ENCODE assay signal across 1 cellular context in genomic region chr22:19516378-19517170, GRCh38.
TF ChIP-seq lines count a peak whose summit lies in the region.

No MANE protein-coding gene starts in this region.

TF ChIP-seq in K562, 482 proteins besides CTCF, POLR2A, EP300 and RAD21 (continued from another document and continues in another):
- no peak for TF ChIP-seq MGA (IDR thresholded peaks at IDR 0.05)
- TF ChIP-seq, protein P1, sequence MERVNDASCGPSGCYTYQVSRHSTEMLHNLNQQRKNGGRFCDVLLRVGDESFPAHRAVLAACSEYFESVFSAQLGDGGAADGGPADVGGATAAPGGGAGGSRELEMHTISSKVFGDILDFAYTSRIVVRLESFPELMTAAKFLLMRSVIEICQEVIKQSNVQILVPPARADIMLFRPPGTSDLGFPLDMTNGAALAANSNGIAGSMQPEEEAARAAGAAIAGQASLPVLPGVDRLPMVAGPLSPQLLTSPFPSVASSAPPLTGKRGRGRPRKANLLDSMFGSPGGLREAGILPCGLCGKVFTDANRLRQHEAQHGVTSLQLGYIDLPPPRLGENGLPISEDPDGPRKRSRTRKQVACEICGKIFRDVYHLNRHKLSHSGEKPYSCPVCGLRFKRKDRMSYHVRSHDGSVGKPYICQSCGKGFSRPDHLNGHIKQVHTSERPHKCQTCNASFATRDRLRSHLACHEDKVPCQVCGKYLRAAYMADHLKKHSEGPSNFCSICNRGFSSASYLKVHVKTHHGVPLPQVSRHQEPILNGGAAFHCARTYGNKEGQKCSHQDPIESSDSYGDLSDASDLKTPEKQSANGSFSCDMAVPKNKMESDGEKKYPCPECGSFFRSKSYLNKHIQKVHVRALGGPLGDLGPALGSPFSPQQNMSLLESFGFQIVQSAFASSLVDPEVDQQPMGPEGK (CRISPR knock-in tag; IDR thresholded peaks at IDR 0.05; ENCODE audit: borderline replicate concordance): no peak
- TF ChIP-seq, protein P2, sequence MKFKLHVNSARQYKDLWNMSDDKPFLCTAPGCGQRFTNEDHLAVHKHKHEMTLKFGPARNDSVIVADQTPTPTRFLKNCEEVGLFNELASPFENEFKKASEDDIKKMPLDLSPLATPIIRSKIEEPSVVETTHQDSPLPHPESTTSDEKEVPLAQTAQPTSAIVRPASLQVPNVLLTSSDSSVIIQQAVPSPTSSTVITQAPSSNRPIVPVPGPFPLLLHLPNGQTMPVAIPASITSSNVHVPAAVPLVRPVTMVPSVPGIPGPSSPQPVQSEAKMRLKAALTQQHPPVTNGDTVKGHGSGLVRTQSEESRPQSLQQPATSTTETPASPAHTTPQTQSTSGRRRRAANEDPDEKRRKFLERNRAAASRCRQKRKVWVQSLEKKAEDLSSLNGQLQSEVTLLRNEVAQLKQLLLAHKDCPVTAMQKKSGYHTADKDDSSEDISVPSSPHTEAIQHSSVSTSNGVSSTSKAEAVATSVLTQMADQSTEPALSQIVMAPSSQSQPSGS (CRISPR knock-in tag; IDR thresholded peaks at IDR 0.05): 0 out of 2 replicates have a peak, but pooled peaks have one; percentile 39
- no peak for TF ChIP-seq POLR2B (IDR thresholded peaks at IDR 0.05; ENCODE audit: low read depth, partially characterized antibody)
- TF ChIP-seq ESRRB (CRISPR knock-in tag; IDR thresholded peaks at IDR 0.05; ENCODE audit: borderline replicate concordance): no peak
- no peak for TF ChIP-seq ZNF316 (IDR thresholded peaks at IDR 0.05)
- no peak for TF ChIP-seq ASH1L (IDR thresholded peaks at IDR 0.05; ENCODE audit: borderline replicate concordance, low read depth, partially characterized antibody)
- TF ChIP-seq ZNF780A (CRISPR knock-in tag; IDR thresholded peaks at IDR 0.05): no peak
- no peak for TF ChIP-seq CAMTA2 (CRISPR knock-in tag; conservative IDR thresholded peaks at IDR 0.05)
- no peak for TF ChIP-seq MXI1 (IDR thresholded peaks at IDR 0.05; ENCODE audit: low read depth, low read length)
- TF ChIP-seq ZNF717 (CRISPR knock-in tag; IDR thresholded peaks at IDR 0.05): no peak
- TF ChIP-seq ELF1 (tag; IDR thresholded peaks at IDR 0.05): no peak
- TF ChIP-seq MYBL2 (IDR thresholded peaks at IDR 0.05; ENCODE audit: low read depth): no peak
- TF ChIP-seq MYBL2 (CRISPR knock-in tag; IDR thresholded peaks at IDR 0.05; ENCODE audit: borderline replicate concordance): 0 out of 2 replicates have a peak, but pooled peaks have one; percentile 48
- TF ChIP-seq, protein P3, sequence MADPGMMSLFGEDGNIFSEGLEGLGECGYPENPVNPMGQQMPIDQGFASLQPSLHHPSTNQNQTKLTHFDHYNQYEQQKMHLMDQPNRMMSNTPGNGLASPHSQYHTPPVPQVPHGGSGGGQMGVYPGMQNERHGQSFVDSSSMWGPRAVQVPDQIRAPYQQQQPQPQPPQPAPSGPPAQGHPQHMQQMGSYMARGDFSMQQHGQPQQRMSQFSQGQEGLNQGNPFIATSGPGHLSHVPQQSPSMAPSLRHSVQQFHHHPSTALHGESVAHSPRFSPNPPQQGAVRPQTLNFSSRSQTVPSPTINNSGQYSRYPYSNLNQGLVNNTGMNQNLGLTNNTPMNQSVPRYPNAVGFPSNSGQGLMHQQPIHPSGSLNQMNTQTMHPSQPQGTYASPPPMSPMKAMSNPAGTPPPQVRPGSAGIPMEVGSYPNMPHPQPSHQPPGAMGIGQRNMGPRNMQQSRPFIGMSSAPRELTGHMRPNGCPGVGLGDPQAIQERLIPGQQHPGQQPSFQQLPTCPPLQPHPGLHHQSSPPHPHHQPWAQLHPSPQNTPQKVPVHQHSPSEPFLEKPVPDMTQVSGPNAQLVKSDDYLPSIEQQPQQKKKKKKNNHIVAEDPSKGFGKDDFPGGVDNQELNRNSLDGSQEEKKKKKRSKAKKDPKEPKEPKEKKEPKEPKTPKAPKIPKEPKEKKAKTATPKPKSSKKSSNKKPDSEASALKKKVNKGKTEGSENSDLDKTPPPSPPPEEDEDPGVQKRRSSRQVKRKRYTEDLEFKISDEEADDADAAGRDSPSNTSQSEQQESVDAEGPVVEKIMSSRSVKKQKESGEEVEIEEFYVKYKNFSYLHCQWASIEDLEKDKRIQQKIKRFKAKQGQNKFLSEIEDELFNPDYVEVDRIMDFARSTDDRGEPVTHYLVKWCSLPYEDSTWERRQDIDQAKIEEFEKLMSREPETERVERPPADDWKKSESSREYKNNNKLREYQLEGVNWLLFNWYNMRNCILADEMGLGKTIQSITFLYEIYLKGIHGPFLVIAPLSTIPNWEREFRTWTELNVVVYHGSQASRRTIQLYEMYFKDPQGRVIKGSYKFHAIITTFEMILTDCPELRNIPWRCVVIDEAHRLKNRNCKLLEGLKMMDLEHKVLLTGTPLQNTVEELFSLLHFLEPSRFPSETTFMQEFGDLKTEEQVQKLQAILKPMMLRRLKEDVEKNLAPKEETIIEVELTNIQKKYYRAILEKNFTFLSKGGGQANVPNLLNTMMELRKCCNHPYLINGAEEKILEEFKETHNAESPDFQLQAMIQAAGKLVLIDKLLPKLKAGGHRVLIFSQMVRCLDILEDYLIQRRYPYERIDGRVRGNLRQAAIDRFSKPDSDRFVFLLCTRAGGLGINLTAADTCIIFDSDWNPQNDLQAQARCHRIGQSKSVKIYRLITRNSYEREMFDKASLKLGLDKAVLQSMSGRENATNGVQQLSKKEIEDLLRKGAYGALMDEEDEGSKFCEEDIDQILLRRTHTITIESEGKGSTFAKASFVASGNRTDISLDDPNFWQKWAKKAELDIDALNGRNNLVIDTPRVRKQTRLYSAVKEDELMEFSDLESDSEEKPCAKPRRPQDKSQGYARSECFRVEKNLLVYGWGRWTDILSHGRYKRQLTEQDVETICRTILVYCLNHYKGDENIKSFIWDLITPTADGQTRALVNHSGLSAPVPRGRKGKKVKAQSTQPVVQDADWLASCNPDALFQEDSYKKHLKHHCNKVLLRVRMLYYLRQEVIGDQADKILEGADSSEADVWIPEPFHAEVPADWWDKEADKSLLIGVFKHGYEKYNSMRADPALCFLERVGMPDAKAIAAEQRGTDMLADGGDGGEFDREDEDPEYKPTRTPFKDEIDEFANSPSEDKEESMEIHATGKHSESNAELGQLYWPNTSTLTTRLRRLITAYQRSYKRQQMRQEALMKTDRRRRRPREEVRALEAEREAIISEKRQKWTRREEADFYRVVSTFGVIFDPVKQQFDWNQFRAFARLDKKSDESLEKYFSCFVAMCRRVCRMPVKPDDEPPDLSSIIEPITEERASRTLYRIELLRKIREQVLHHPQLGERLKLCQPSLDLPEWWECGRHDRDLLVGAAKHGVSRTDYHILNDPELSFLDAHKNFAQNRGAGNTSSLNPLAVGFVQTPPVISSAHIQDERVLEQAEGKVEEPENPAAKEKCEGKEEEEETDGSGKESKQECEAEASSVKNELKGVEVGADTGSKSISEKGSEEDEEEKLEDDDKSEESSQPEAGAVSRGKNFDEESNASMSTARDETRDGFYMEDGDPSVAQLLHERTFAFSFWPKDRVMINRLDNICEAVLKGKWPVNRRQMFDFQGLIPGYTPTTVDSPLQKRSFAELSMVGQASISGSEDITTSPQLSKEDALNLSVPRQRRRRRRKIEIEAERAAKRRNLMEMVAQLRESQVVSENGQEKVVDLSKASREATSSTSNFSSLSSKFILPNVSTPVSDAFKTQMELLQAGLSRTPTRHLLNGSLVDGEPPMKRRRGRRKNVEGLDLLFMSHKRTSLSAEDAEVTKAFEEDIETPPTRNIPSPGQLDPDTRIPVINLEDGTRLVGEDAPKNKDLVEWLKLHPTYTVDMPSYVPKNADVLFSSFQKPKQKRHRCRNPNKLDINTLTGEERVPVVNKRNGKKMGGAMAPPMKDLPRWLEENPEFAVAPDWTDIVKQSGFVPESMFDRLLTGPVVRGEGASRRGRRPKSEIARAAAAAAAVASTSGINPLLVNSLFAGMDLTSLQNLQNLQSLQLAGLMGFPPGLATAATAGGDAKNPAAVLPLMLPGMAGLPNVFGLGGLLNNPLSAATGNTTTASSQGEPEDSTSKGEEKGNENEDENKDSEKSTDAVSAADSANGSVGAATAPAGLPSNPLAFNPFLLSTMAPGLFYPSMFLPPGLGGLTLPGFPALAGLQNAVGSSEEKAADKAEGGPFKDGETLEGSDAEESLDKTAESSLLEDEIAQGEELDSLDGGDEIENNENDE (IDR thresholded peaks at IDR 0.05; ENCODE audit: low read depth, low read length): peak; percentile 43
- TF ChIP-seq TEAD4 (IDR thresholded peaks at IDR 0.05; ENCODE audit: low read length): no peak
- TF ChIP-seq TEAD4 (CRISPR knock-in tag; IDR thresholded peaks at IDR 0.05; ENCODE audit: borderline replicate concordance): peak; percentile 74
- no peak for TF ChIP-seq ZNF140 (CRISPR knock-in tag; IDR thresholded peaks at IDR 0.05)
- TF ChIP-seq, protein P4, sequence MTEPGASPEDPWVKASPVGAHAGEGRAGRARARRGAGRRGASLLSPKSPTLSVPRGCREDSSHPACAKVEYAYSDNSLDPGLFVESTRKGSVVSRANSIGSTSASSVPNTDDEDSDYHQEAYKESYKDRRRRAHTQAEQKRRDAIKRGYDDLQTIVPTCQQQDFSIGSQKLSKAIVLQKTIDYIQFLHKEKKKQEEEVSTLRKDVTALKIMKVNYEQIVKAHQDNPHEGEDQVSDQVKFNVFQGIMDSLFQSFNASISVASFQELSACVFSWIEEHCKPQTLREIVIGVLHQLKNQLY (CRISPR knock-in tag; conservative IDR thresholded peaks at IDR 0.05): no peak
- TF ChIP-seq, protein P5, sequence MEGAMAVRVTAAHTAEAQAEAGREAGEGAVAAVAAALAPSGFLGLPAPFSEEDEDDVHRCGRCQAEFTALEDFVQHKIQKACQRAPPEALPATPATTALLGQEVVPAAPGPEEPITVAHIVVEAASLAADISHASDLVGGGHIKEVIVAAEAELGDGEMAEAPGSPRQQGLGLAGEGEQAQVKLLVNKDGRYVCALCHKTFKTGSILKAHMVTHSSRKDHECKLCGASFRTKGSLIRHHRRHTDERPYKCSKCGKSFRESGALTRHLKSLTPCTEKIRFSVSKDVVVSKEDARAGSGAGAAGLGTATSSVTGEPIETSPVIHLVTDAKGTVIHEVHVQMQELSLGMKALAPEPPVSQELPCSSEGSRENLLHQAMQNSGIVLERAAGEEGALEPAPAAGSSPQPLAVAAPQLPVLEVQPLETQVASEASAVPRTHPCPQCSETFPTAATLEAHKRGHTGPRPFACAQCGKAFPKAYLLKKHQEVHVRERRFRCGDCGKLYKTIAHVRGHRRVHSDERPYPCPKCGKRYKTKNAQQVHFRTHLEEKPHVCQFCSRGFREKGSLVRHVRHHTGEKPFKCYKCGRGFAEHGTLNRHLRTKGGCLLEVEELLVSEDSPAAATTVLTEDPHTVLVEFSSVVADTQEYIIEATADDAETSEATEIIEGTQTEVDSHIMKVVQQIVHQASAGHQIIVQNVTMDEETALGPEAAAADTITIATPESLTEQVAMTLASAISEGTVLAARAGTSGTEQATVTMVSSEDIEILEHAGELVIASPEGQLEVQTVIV (CRISPR knock-in tag; IDR thresholded peaks at IDR 0.05; ENCODE audit: borderline replicate concordance): no peak
